Comparison of ENCODE assay signal across 15 cellular contexts in genomic region chr13:41107104-41107571, GRCh38.
"Had no signal": no experiment of that assay in that cellular context is flagged by ENCODE, and none has a peak within 500 bp of the region (broad histone marks: within the 10 kb centered on the region; RNA-seq: fewer than 3 reads in every experiment).

No MANE protein-coding gene starts in this region.

- H3K27ac ChIP-seq: colonic mucosa, epithelial cell of prostate, hepatocyte, sigmoid colon had no signal

- DNase-seq: activated B cell treated with CpG ODN at 0.5 μM for 24 hours; activated CD4-positive, alpha-beta T cell treated with anti-CD3 and anti-CD28 coated beads, Interleukin-2, amount 10 ng/mL, durations not matched to agents 24 days and 14 days; activated naive CD4-positive, alpha-beta T cell treated with anti-CD3 and anti-CD28 coated beads for 36 hours; caudate nucleus; colonic mucosa; effector CD8-positive, alpha-beta T cell; mammary epithelial cell; sigmoid colon; stimulated activated naive CD4-positive, alpha-beta T cell treated with Interleukin-2 at 50 U/mL for 16 hours; trophoblast cell had no signal

- H3K4me1 Mint-ChIP-seq: activated B cell treated with CpG ODN at 0.5 μM for 24 hours; activated CD4-positive, alpha-beta T cell treated with anti-CD3 and anti-CD28 coated beads, Interleukin-2, amount 10 ng/mL, durations not matched to agents 24 days and 14 days; activated T-helper 17 cell treated with anti-CD3 and anti-CD28 coated beads, Interleukin-2, amount 50 U/mL, for 72 hours had no signal

- H3K4me2 ChIP-seq: hepatocyte had no signal

- H2AFZ ChIP-seq: hepatocyte had no signal

- FAIRE-seq: islet of Langerhans had no signal

- H3K27me3 ChIP-seq: colonic mucosa, hepatocyte, sigmoid colon had no signal

- H3K9me3 Mint-ChIP-seq: activated B cell treated with CpG ODN at 0.5 μM for 24 hours; activated CD4-positive, alpha-beta T cell treated with anti-CD3 and anti-CD28 coated beads, Interleukin-2, amount 10 ng/mL, durations not matched to agents 24 days and 14 days; activated naive CD4-positive, alpha-beta T cell treated with anti-CD3 and anti-CD28 coated beads for 36 hours; activated T-helper 17 cell treated with anti-CD3 and anti-CD28 coated beads, Interleukin-2, amount 50 U/mL, for 72 hours; natural killer cell treated with Interleukin-12 subunit alpha and Interleukin-12 subunit beta and Interleukin-15 and Interleukin-18, amount 100 ng/mL, for 72 hours had no signal

- H3K36me3 ChIP-seq: colonic mucosa, sigmoid colon had no signal

- H3K4me3 ChIP-seq: colonic mucosa, hepatocyte, sigmoid colon had no signal

- H3K36me3 Mint-ChIP-seq: natural killer cell treated with Interleukin-12 subunit alpha and Interleukin-12 subunit beta and Interleukin-15 and Interleukin-18, amount 100 ng/mL, for 72 hours had no signal

- H3K9me3 ChIP-seq: colonic mucosa, sigmoid colon had no signal

- H3K4me3 Mint-ChIP-seq: activated B cell treated with CpG ODN at 0.5 μM for 24 hours; activated CD4-positive, alpha-beta T cell treated with anti-CD3 and anti-CD28 coated beads, Interleukin-2, amount 10 ng/mL, durations not matched to agents 24 days and 14 days; activated naive CD4-positive, alpha-beta T cell treated with anti-CD3 and anti-CD28 coated beads for 36 hours; activated T-helper 17 cell treated with anti-CD3 and anti-CD28 coated beads, Interleukin-2, amount 50 U/mL, for 72 hours; natural killer cell treated with Interleukin-12 subunit alpha and Interleukin-12 subunit beta and Interleukin-15 and Interleukin-18, amount 100 ng/mL, for 72 hours had no signal

- H3K79me2 ChIP-seq: hepatocyte had no signal

- H3K27ac Mint-ChIP-seq: activated B cell treated with CpG ODN at 0.5 μM for 24 hours; activated CD4-positive, alpha-beta T cell treated with anti-CD3 and anti-CD28 coated beads, Interleukin-2, amount 10 ng/mL, durations not matched to agents 24 days and 14 days; activated naive CD4-positive, alpha-beta T cell treated with anti-CD3 and anti-CD28 coated beads for 36 hours; activated T-helper 17 cell treated with anti-CD3 and anti-CD28 coated beads, Interleukin-2, amount 50 U/mL, for 72 hours; natural killer cell treated with Interleukin-12 subunit alpha and Interleukin-12 subunit beta and Interleukin-15 and Interleukin-18, amount 100 ng/mL, for 72 hours had no signal

- H3K27me3 Mint-ChIP-seq: activated B cell treated with CpG ODN at 0.5 μM for 24 hours; activated CD4-positive, alpha-beta T cell treated with anti-CD3 and anti-CD28 coated beads, Interleukin-2, amount 10 ng/mL, durations not matched to agents 24 days and 14 days; activated T-helper 17 cell treated with anti-CD3 and anti-CD28 coated beads, Interleukin-2, amount 50 U/mL, for 72 hours; natural killer cell treated with Interleukin-12 subunit alpha and Interleukin-12 subunit beta and Interleukin-15 and Interleukin-18, amount 100 ng/mL, for 72 hours had no signal

- H3K4me1 ChIP-seq: colonic mucosa, sigmoid colon had no signal
